Comparison of ENCODE assay signal across 1 cellular context in genomic region chr12:72465940-72466630, GRCh38.
TF ChIP-seq lines count a peak whose summit lies in the region.

No MANE protein-coding gene starts in this region.

TF ChIP-seq in K562, 482 proteins besides CTCF, POLR2A, EP300 and RAD21 (continued from another document):
- TF ChIP-seq GTF3C2 (IDR thresholded peaks at IDR 0.05; ENCODE audit: borderline replicate concordance, extremely low read depth, insufficient read length) (no peak), CEBPZ (IDR thresholded peaks at IDR 0.05; ENCODE audit: borderline replicate concordance, low read depth, low read length) (no peak), ZBED1 (IDR thresholded peaks at IDR 0.05) (no peak), ZKSCAN8 (CRISPR knock-in tag; IDR thresholded peaks at IDR 0.05) (no peak), FOSL1 (tag; conservative IDR thresholded peaks at IDR 0.05) (0 out of 2 replicates have a peak, but pooled peaks have one; percentile 17), NCOA4 (IDR thresholded peaks at IDR 0.05; ENCODE audit: partially characterized antibody) (no peak), TEAD2 (tag; IDR thresholded peaks at IDR 0.05) (no peak), ID3 (CRISPR knock-in tag; IDR thresholded peaks at IDR 0.05) (no peak), ID3 (tag; IDR thresholded peaks at IDR 0.05) (no peak), ZBTB12 (CRISPR knock-in tag; IDR thresholded peaks at IDR 0.05) (peak; percentile 62), ZNF12 (CRISPR knock-in tag; IDR thresholded peaks at IDR 0.05) (no peak), RERE (CRISPR knock-in tag; IDR thresholded peaks at IDR 0.05; ENCODE audit: borderline replicate concordance) (no peak), HCFC1 (IDR thresholded peaks at IDR 0.05; ENCODE audit: low read depth, low read length) (no peak), CREB5 (CRISPR knock-in tag; IDR thresholded peaks at IDR 0.05) (no peak), SNIP1 (IDR thresholded peaks at IDR 0.05; ENCODE audit: low read depth) (no peak), ATF3 (IDR thresholded peaks at IDR 0.05) (no peak; the same call in 1 of the 2 replicates), ATF3 (CRISPR knock-in tag; conservative IDR thresholded peaks at IDR 0.05) (no peak)
TF ChIP-seq in K562: peak in this region for 16.
